Comparison of ENCODE assay signal across 13 cellular contexts in genomic region chr2:170886391-170886790, GRCh38. TPM values are rescaled to one million over a fixed set of nuclear protein-coding genes. Genes with fewer than 3 reads are reported as not detected.
A peak's percentile ranks its signal among the peaks of the same experiment; 100 is the strongest.
DNase-seq lines count a peak whose midpoint lies in the region; ATAC-seq, FAIRE-seq and TF ChIP-seq lines count a peak whose summit lies in the region.
"Had no signal": no experiment of that assay in that cellular context is flagged by ENCODE, and none has a peak within 500 bp of the region (broad histone marks: within the 10 kb centered on the region; RNA-seq: fewer than 3 reads in every experiment).

No MANE protein-coding gene starts in this region.

- DNase-seq in AG09309 (ENCODE audit: low read depth) (peak; percentile 23), HT1080 (ENCODE audit: low read depth) (peak; percentile 82), astrocyte (ENCODE audit: low read depth) (peak; percentile 95), glomerular visceral epithelial cell (ENCODE audit: extremely low spot score) (peak; percentile 70), Ammon's horn (ENCODE audit: low spot score) (no peak)
- DNase-seq in central memory CD4-positive, alpha-beta T cell: no peak
- DNase-seq: DMS79, pancreas, testis, WERI-Rb-1 had no signal

- no peaks in the 10 kb centered on the region for H3K79me2 ChIP-seq in astrocyte (ENCODE audit: insufficient read depth, low read length)

- H4K20me1 ChIP-seq in astrocyte (ENCODE audit: insufficient read depth, low read length): no peaks in the 10 kb centered on the region

- ATAC-seq in HG02678 (IDR thresholded peaks at IDR 0.05; ENCODE audit: unreplicated experiment): no peak
- ATAC-seq in HG03039 (IDR thresholded peaks at IDR 0.05; ENCODE audit: unreplicated experiment): no peak
- ATAC-seq: pancreas had no signal

- H3K36me3 ChIP-seq in astrocyte (ENCODE audit: insufficient read depth, low read length): no peaks in the 10 kb centered on the region
- H3K36me3 ChIP-seq: pancreas, WERI-Rb-1 had no signal

- peaks cover 15% of the 10 kb centered on the region for H3K4me1 Mint-ChIP-seq in astrocyte (ENCODE audit: low read depth, unreplicated experiment)
- H3K4me1 Mint-ChIP-seq: activated naive CD4-positive, alpha-beta T cell treated with anti-CD3 and anti-CD28 coated beads, Interleukin-2, amount 50 U/mL, for 24 hours had no signal

- no peak overlapping the region for H3K9ac ChIP-seq in astrocyte (ENCODE audit: low read length)

- H2AFZ ChIP-seq in astrocyte (ENCODE audit: low read depth, low read length): no peak overlapping the region

- H3K4me1 ChIP-seq in astrocyte (ENCODE audit: insufficient read depth, low read length): peaks cover 12% of the 10 kb centered on the region
- H3K4me1 ChIP-seq: pancreas had no signal

- H3K9me3 Mint-ChIP-seq in astrocyte (ENCODE audit: unreplicated experiment): peaks cover 6% of the 10 kb centered on the region
- H3K9me3 Mint-ChIP-seq: activated naive CD4-positive, alpha-beta T cell treated with anti-CD3 and anti-CD28 coated beads, Interleukin-2, amount 50 U/mL, for 24 hours had no signal

- H3K4me3 Mint-ChIP-seq in astrocyte (ENCODE audit: unreplicated experiment): no peak overlapping the region
- H3K4me3 Mint-ChIP-seq: activated naive CD4-positive, alpha-beta T cell treated with anti-CD3 and anti-CD28 coated beads, Interleukin-2, amount 50 U/mL, for 24 hours had no signal

- H3K27ac Mint-ChIP-seq in astrocyte (ENCODE audit: unreplicated experiment): peak overlapping the region; percentile 89
- H3K27ac Mint-ChIP-seq: activated naive CD4-positive, alpha-beta T cell treated with anti-CD3 and anti-CD28 coated beads, Interleukin-2, amount 50 U/mL, for 24 hours had no signal

- H3K9me3 ChIP-seq in astrocyte (ENCODE audit: insufficient read depth, low read depth, low read length): no peaks in the 10 kb centered on the region
- H3K9me3 ChIP-seq: pancreas, testis had no signal

- H3K4me3 ChIP-seq in AG09309 (ENCODE audit: control insufficient read depth, low read depth, low read length) (no peak overlapping the region), astrocyte (ENCODE audit: insufficient read depth, low read depth, low read length) (no peak overlapping the region)
- H3K4me3 ChIP-seq: pancreas, testis had no signal

- TF ChIP-seq CTCF in AG09309 (IDR thresholded peaks at IDR 0.05; ENCODE audit: control insufficient read depth, insufficient read depth, low read depth, low read length, missing control alignments): no peak
- no peak for TF ChIP-seq CTCF in astrocyte (IDR thresholded peaks at IDR 0.05; ENCODE audit: insufficient read depth, low read depth, low read length)

- H3K27ac ChIP-seq in astrocyte (ENCODE audit: low read depth, low read length): no peak overlapping the region
- H3K27ac ChIP-seq: pancreas, testis, WERI-Rb-1 had no signal

- FAIRE-seq in astrocyte (lab: Jason Lieb, UNC): peak; percentile 92
- FAIRE-seq: pancreas had no signal

- H3K27me3 ChIP-seq in astrocyte (ENCODE audit: insufficient read depth, low read length): no peaks in the 10 kb centered on the region
- H3K27me3 ChIP-seq: pancreas, testis had no signal

- peaks cover 4% of the 10 kb centered on the region for H3K27me3 Mint-ChIP-seq in astrocyte (ENCODE audit: low read depth, unreplicated experiment)

- H3K4me2 ChIP-seq in astrocyte (ENCODE audit: low read length): peak overlapping the region; percentile 23

- no peaks in the 10 kb centered on the region for H3K36me3 Mint-ChIP-seq in astrocyte (ENCODE audit: low read depth, unreplicated experiment)
- H3K36me3 Mint-ChIP-seq: activated naive CD4-positive, alpha-beta T cell treated with anti-CD3 and anti-CD28 coated beads, Interleukin-2, amount 50 U/mL, for 24 hours had no signal

RNA-seq across cellular contexts. Expression of gene GORASP2, which starts 42.7 kb away (rescaled TPM):
- total RNA-seq in HT1080 (2014; rRNA removed; shearing (Covaris generic)): 34.5 and 40.0 TPM in 2 replicates
- polyA plus RNA-seq in HT1080 (2015; cell fraction: cytosol; rRNA removed): 71.0 and 91.8 TPM in 2 replicates
- 51.6 and 62.7 TPM in 2 replicates for polyA plus RNA-seq in HT1080 (2015; cell fraction: nucleus; rRNA removed)
- total RNA-seq in astrocyte: 116 and 127 TPM in 2 replicates

Comparison
In these comparisons a context has a peak if more than half of its experiments do, and no peak if none do; other contexts are left out.
1. DNase-seq: peak in AG09309 (single experiment), HT1080 (single experiment), astrocyte (single experiment) and glomerular visceral epithelial cell (single experiment); none in Ammon's horn (single experiment) and central memory CD4-positive, alpha-beta T cell (single experiment).